Comparison of ENCODE assay signal across 14 cellular contexts in the genomic region with DNA sequence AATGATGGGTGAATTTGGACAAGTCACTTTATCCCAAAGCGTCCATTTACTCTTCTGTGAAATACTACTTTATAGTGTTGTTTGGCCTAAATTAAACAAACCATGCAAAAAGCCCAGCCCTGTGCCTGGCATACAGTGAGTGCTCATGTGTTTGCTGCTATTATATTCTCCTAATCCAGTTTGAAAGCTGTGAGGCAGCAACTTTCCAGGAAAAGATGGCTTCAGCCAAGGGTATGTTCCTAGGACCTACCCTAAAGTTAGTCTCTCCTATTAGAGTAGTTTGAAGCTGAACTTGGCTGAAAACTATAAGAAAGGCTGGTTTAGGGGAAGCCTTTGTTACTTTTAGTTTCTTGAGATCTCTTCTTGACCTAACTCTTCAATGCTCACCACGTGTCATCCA. TPM values are rescaled to one million over a fixed set of nuclear protein-coding genes. Genes with fewer than 3 reads are reported as not detected.
A peak's percentile ranks its signal among the peaks of the same experiment; 100 is the strongest.
DNase-seq lines count a peak whose midpoint lies in the region; ATAC-seq, FAIRE-seq and TF ChIP-seq lines count a peak whose summit lies in the region.
"Had no signal": no experiment of that assay in that cellular context is flagged by ENCODE, and none has a peak within 500 bp of the region (broad histone marks: within the 10 kb centered on the region; RNA-seq: fewer than 3 reads in every experiment).

No MANE protein-coding gene starts in this region.

- H3K36me3 ChIP-seq in HepG2 (replicated peaks in 1 of 2; ENCODE audit: control insufficient read depth in 1 of 2, insufficient read depth in 2 of 2, low read length in 2 of 2) (peaks cover 9 to 22% of the 10 kb centered on the region in 2 experiments), right lobe of liver (peaks cover 0 to 22% (median 9%) of the 10 kb centered on the region in 4 donors), lower lobe of right lung (peaks cover 35% of the 10 kb centered on the region)
- H3K36me3 ChIP-seq: BE2C had no signal

- no peak for DNase-seq in HepG2 (ENCODE audit: low spot score)
- no peak for DNase-seq in right lobe of liver
- DNase-seq in HT-29 (ENCODE audit: low spot score), result peak; percentile 34
- no peak for DNase-seq in lower lobe of right lung
- DNase-seq in H54 (ENCODE audit: insufficient read length, low spot score), result no peak
- no peak for DNase-seq in EL
- DNase-seq in DMS153 treated with DMSO at 0.1 percent for 48 hours (lab: John Stamatoyannopoulos, UW; ENCODE audit: unreplicated experiment), result no peak
- DNase-seq: BE2C, GF-D8, Karpas-422, MM.1S, NCI-H1092 treated with DMSO at 0.1 percent for 48 hours, NCI-H1694, NCI-H524 had no signal

- H3K79me2 ChIP-seq in HepG2 (ENCODE audit: insufficient read depth, low read length), result peaks cover 23% of the 10 kb centered on the region

- no peaks in the 10 kb centered on the region for H3K27me3 ChIP-seq in HepG2 (ENCODE audit: control insufficient read depth in 1 of 2, insufficient read depth in 2 of 2, low read length in 2 of 2)
- H3K27me3 ChIP-seq in right lobe of liver, result no peaks in the 10 kb centered on the region
- no peaks in the 10 kb centered on the region for H3K27me3 ChIP-seq in lower lobe of right lung (ENCODE audit: low read depth)

- TF ChIP-seq RAD21 in HepG2 (CRISPR knock-in tag; IDR thresholded peaks at IDR 0.05), result no peak

- H3K9ac ChIP-seq in HepG2 (ENCODE audit: insufficient read depth, low read depth, low read length), result peak overlapping the region; percentile 52

- peaks cover 78% of the 10 kb centered on the region for H3K4me1 ChIP-seq in HepG2 (ENCODE audit: insufficient read depth, low read length)
- peaks cover 0 to 62% (median 31%) of the 10 kb centered on the region in 4 donors for H3K4me1 ChIP-seq in right lobe of liver
- H3K4me1 ChIP-seq in lower lobe of right lung, result peaks cover 45% of the 10 kb centered on the region
- H3K4me1 ChIP-seq: BE2C had no signal

- TF ChIP-seq EP300 in HepG2 (IDR thresholded peaks at IDR 0.05; ENCODE audit: low read depth in 2 of 2, low read length in 2 of 2) (no peak), HepG2 (CRISPR knock-in tag; IDR thresholded peaks at IDR 0.05; ENCODE audit: borderline replicate concordance) (no peak)

- H3K27ac ChIP-seq in HepG2 (ENCODE audit: extremely low read length, insufficient read depth, low read length) (peak overlapping the region; percentile 83), right lobe of liver (peak overlapping the region in 1 of 3 donors; percentile 62), lower lobe of right lung (peak overlapping the region; percentile 53)

- TF ChIP-seq POLR2A in HepG2 (IDR thresholded peaks at IDR 0.05; ENCODE audit: insufficient read depth in 1 of 2, low read depth in 2 of 2, low read length in 2 of 2) (no peak), right lobe of liver (IDR thresholded peaks at IDR 0.05) (no peak), H54 (IDR thresholded peaks at IDR 0.05; ENCODE audit: low read depth, low read length) (no peak)

- FAIRE-seq in HepG2 (lab: Jason Lieb, UNC), result no peak
- no peak for FAIRE-seq in H54 (lab: Jason Lieb, UNC)

- H4K20me1 ChIP-seq in HepG2 (ENCODE audit: insufficient read depth, low read length), result no peaks in the 10 kb centered on the region

- TF ChIP-seq CTCF in HepG2 (CRISPR knock-in tag; IDR thresholded peaks at IDR 0.05) (no peak), right lobe of liver (IDR thresholded peaks at IDR 0.05) (no peak), lower lobe of right lung (IDR thresholded peaks at IDR 0.05) (no peak)

- in situ Hi-C loops in HepG2 (cut with HindIII; ENCODE audit: extremely low pct_ligation_motif_present, low pct_unique_long_range_greater_than_20kb), result no loop called here

- ATAC-seq in HepG2 (peak; percentile 22), right lobe of liver (no peak), lower lobe of right lung (no peak)

- H3K4me3 ChIP-seq in HepG2 (replicated peaks in 1 of 3; ENCODE audit: insufficient read depth in 1 of 3, low read depth in 2 of 3, low read length in 3 of 3) (peak overlapping the region in 1 of 3 experiments; percentile 34; a peak in 1 of 6 replicates), right lobe of liver (no peak overlapping the region), lower lobe of right lung (no peak overlapping the region)

- no peak overlapping the region for H2AFZ ChIP-seq in HepG2 (ENCODE audit: low read length)

- H3K4me2 ChIP-seq in HepG2 (ENCODE audit: low read depth, low read length), result peak overlapping the region; percentile 68

- WGBS in HepG2 (ENCODE audit: low lambda C conversion rate), result 48% methylated on average over 2 of the region's 2 CpGs
- WGBS in right lobe of liver (ENCODE audit: insufficient coverage, low coverage, low lambda C conversion rate, missing lambda C conversion rate), result 73% methylated on average over 2 of the region's 2 CpGs

- no peaks in the 10 kb centered on the region for H3K9me3 ChIP-seq in HepG2 (ENCODE audit: low read length)
- no peaks in the 10 kb centered on the region for H3K9me3 ChIP-seq in right lobe of liver
- no peaks in the 10 kb centered on the region for H3K9me3 ChIP-seq in lower lobe of right lung
- H3K9me3 ChIP-seq: BE2C had no signal

- POLR2A ChIA-PET in HepG2 (lab: Yijun Ruan, JAX), result interaction anchor here (0.9 to 4.5 kb wide), 4 partner anchors 12 to 29 kb away, joined by 3 to 72 read pairs (median 28); partner anchors contain the start of gene ACSL5

- CTCF ChIA-PET in HepG2 (lab: Yijun Ruan, JAX; ENCODE audit: low intra/inter-chr PET ratio, low total read pairs), result no interaction called here

- BruUV-seq in HepG2 (replicated peaks; lab: Mats Ljungman, UMichigan), result TSS peak; percentile 88

- intact Hi-C loops in HepG2 (cut with micrococcal nuclease; ENCODE audit: unreplicated experiment) (loop anchor here (1.0 to 5.0 kb wide), 3 partner anchors 11 to 62 kb away; partner anchors contain the start of gene ACSL5), right lobe of liver (cut with DNase I) (no loop called here), lower lobe of right lung (cut with DNase I) (no loop called here)

RNA-seq across cellular contexts. Expression of gene ACSL5, which starts 19.9 kb away (rescaled TPM):
- total RNA-seq in HepG2 (2016; rRNA removed; fragmentation: Illumina TruSeq; extraction: Trizol), result 32.7 and 56.4 TPM in 2 replicates
- total RNA-seq in HepG2 (2016; cell fraction: cytosol; rRNA removed; fragmentation: Illumina TruSeq; extraction: Trizol; ENCODE audit: low read depth), result 7.5 and 7.6 TPM in 2 replicates
- total RNA-seq in HepG2 (2016; cell fraction: insoluble cytoplasmic fraction; rRNA removed; fragmentation: Illumina TruSeq; extraction: Trizol), result 31.4 and 60.5 TPM in 2 replicates
- total RNA-seq in HepG2 (2016; cell fraction: membrane; rRNA removed; fragmentation: Illumina TruSeq; extraction: Trizol), result 11.4 and 13.4 TPM in 2 replicates
- 67.4 and 69.7 TPM in 2 replicates for total RNA-seq in HepG2 (2016; cell fraction: nucleus; rRNA removed; fragmentation: Illumina TruSeq; extraction: Trizol)
- 72.1 and 82.5 TPM in 2 replicates for polyA plus RNA-seq in HepG2 (2011; rRNA removed)
- 46.4 and 61.1 TPM in 2 replicates for polyA plus RNA-seq in HepG2 (2011; cell fraction: cytosol; rRNA removed)
- polyA plus RNA-seq in HepG2 (2011; cell fraction: nucleus; rRNA removed), result 118 and 139 TPM in 2 replicates
- 67.2 and 80.7 TPM in 2 replicates for polyA plus RNA-seq in HepG2 (2012)
- 3.7 and 4.3 TPM in 2 replicates for polyA plus RNA-seq in HepG2 (2016; cell fraction: cytosol; fragmentation: Illumina TruSeq; extraction: Trizol; ENCODE audit: low read depth)
- 26.4 and 27.5 TPM in 2 replicates for polyA plus RNA-seq in HepG2 (2016; cell fraction: insoluble cytoplasmic fraction; fragmentation: Illumina TruSeq; extraction: Trizol; ENCODE audit: low read depth)
- 6.5 TPM in 2 replicates for polyA plus RNA-seq in HepG2 (2016; cell fraction: membrane; fragmentation: Illumina TruSeq; extraction: Trizol; ENCODE audit: low read depth)
- 88.2 and 99.1 TPM in 2 replicates for polyA plus RNA-seq in HepG2 (2016; cell fraction: nucleus; fragmentation: Illumina TruSeq; extraction: Trizol; ENCODE audit: insufficient read depth, low read depth)
- polyA minus RNA-seq in HepG2 (2011; rRNA and poly(A)+ RNA removed; ENCODE audit: low replicate concordance), result 45.1 and 203 TPM in 2 replicates
- polyA minus RNA-seq in HepG2 (2011; cell fraction: cytosol; rRNA and poly(A)+ RNA removed), result 54.1 and 66.6 TPM in 2 replicates
- 68.9 and 74.5 TPM in 2 replicates for polyA minus RNA-seq in HepG2 (2011; cell fraction: nucleus; rRNA and poly(A)+ RNA removed)
- 10 to 100 TPM; 35.1 to 92.4 (median 73.8) TPM for total RNA-seq in right lobe of liver
- 122 and 133 TPM in 2 replicates for total RNA-seq in HT-29 (2014; rRNA removed; shearing (Covaris generic))
- 81.1 TPM for total RNA-seq in lower lobe of right lung

RNA-seq across cellular contexts. Expression of gene ZDHHC6, which starts 52.9 kb away (rescaled TPM):
- total RNA-seq in HepG2 (2016; rRNA removed; fragmentation: Illumina TruSeq; extraction: Trizol) (49.4 and 50.9 TPM in 2 replicates), right lobe of liver (10 to 100 TPM; 12.2 to 23.0 (median 16.0) TPM), lower lobe of right lung (36.4 TPM)
- 35.2 and 46.9 TPM in 2 replicates for total RNA-seq in HepG2 (2016; cell fraction: cytosol; rRNA removed; fragmentation: Illumina TruSeq; extraction: Trizol; ENCODE audit: low read depth)
- 52.5 and 54.7 TPM in 2 replicates for total RNA-seq in HepG2 (2016; cell fraction: insoluble cytoplasmic fraction; rRNA removed; fragmentation: Illumina TruSeq; extraction: Trizol)
- total RNA-seq in HepG2 (2016; cell fraction: membrane; rRNA removed; fragmentation: Illumina TruSeq; extraction: Trizol), result 80.7 and 80.9 TPM in 2 replicates
- total RNA-seq in HepG2 (2016; cell fraction: nucleus; rRNA removed; fragmentation: Illumina TruSeq; extraction: Trizol), result 42.2 and 43.4 TPM in 2 replicates
- polyA plus RNA-seq in HepG2 (2011; rRNA removed), result 16.3 and 20.9 TPM in 2 replicates
- polyA plus RNA-seq in HepG2 (2011; cell fraction: cytosol; rRNA removed), result 8.4 and 12.7 TPM in 2 replicates
- 34.4 and 41.6 TPM in 2 replicates for polyA plus RNA-seq in HepG2 (2011; cell fraction: nucleus; rRNA removed)
- polyA plus RNA-seq in HepG2 (2012), result 22.0 and 25.6 TPM in 2 replicates
- 33.5 and 47.1 TPM in 2 replicates for polyA plus RNA-seq in HepG2 (2016; cell fraction: cytosol; fragmentation: Illumina TruSeq; extraction: Trizol; ENCODE audit: low read depth)
- polyA plus RNA-seq in HepG2 (2016; cell fraction: insoluble cytoplasmic fraction; fragmentation: Illumina TruSeq; extraction: Trizol; ENCODE audit: low read depth), result 44.1 and 46.7 TPM in 2 replicates
- 57.9 and 69.4 TPM in 2 replicates for polyA plus RNA-seq in HepG2 (2016; cell fraction: membrane; fragmentation: Illumina TruSeq; extraction: Trizol; ENCODE audit: low read depth)
- polyA plus RNA-seq in HepG2 (2016; cell fraction: nucleus; fragmentation: Illumina TruSeq; extraction: Trizol; ENCODE audit: insufficient read depth, low read depth), result 80.3 and 81.7 TPM in 2 replicates
- 17.3 and 32.4 TPM in 2 replicates for polyA minus RNA-seq in HepG2 (2011; rRNA and poly(A)+ RNA removed; ENCODE audit: low replicate concordance)
- polyA minus RNA-seq in HepG2 (2011; cell fraction: cytosol; rRNA and poly(A)+ RNA removed), result 6.6 and 7.8 TPM in 2 replicates
- polyA minus RNA-seq in HepG2 (2011; cell fraction: nucleus; rRNA and poly(A)+ RNA removed), result 34.8 and 42.5 TPM in 2 replicates
- 23.1 and 25.1 TPM in 2 replicates for total RNA-seq in HT-29 (2014; rRNA removed; shearing (Covaris generic))

RNA-seq across cellular contexts. Expression of gene VTI1A, which starts 53.2 kb away (rescaled TPM):
- total RNA-seq in HepG2 (2016; rRNA removed; fragmentation: Illumina TruSeq; extraction: Trizol) (32.7 and 38.7 TPM in 2 replicates), right lobe of liver (10 to 100 TPM; 11.2 to 26.2 (median 12.3) TPM), lower lobe of right lung (36.9 TPM)
- total RNA-seq in HepG2 (2016; cell fraction: cytosol; rRNA removed; fragmentation: Illumina TruSeq; extraction: Trizol; ENCODE audit: low read depth), result 7.8 and 10.4 TPM in 2 replicates
- total RNA-seq in HepG2 (2016; cell fraction: insoluble cytoplasmic fraction; rRNA removed; fragmentation: Illumina TruSeq; extraction: Trizol), result 31.1 and 36.1 TPM in 2 replicates
- 19.0 and 19.3 TPM in 2 replicates for total RNA-seq in HepG2 (2016; cell fraction: membrane; rRNA removed; fragmentation: Illumina TruSeq; extraction: Trizol)
- 73.4 and 74.7 TPM in 2 replicates for total RNA-seq in HepG2 (2016; cell fraction: nucleus; rRNA removed; fragmentation: Illumina TruSeq; extraction: Trizol)
- polyA plus RNA-seq in HepG2 (2011; rRNA removed), result 10.2 and 11.7 TPM in 2 replicates
- 8.2 and 9.5 TPM in 2 replicates for polyA plus RNA-seq in HepG2 (2011; cell fraction: cytosol; rRNA removed)
- polyA plus RNA-seq in HepG2 (2011; cell fraction: nucleus; rRNA removed), result 19.8 and 20.7 TPM in 2 replicates
- 9.5 and 11.1 TPM in 2 replicates for polyA plus RNA-seq in HepG2 (2012)
- 8.3 and 11.0 TPM in 2 replicates for polyA plus RNA-seq in HepG2 (2016; cell fraction: cytosol; fragmentation: Illumina TruSeq; extraction: Trizol; ENCODE audit: low read depth)
- polyA plus RNA-seq in HepG2 (2016; cell fraction: insoluble cytoplasmic fraction; fragmentation: Illumina TruSeq; extraction: Trizol; ENCODE audit: low read depth), result 32.7 and 33.2 TPM in 2 replicates
- 12.7 and 14.9 TPM in 2 replicates for polyA plus RNA-seq in HepG2 (2016; cell fraction: membrane; fragmentation: Illumina TruSeq; extraction: Trizol; ENCODE audit: low read depth)
- polyA plus RNA-seq in HepG2 (2016; cell fraction: nucleus; fragmentation: Illumina TruSeq; extraction: Trizol; ENCODE audit: insufficient read depth, low read depth), result 29.8 and 34.7 TPM in 2 replicates
- 15.3 and 16.3 TPM in 2 replicates for polyA minus RNA-seq in HepG2 (2011; rRNA and poly(A)+ RNA removed; ENCODE audit: low replicate concordance)
- 7.6 and 7.8 TPM in 2 replicates for polyA minus RNA-seq in HepG2 (2011; cell fraction: cytosol; rRNA and poly(A)+ RNA removed)
- 84.0 and 86.0 TPM in 2 replicates for polyA minus RNA-seq in HepG2 (2011; cell fraction: nucleus; rRNA and poly(A)+ RNA removed)
- 24.8 and 30.5 TPM in 2 replicates for total RNA-seq in HT-29 (2014; rRNA removed; shearing (Covaris generic))
